9 cellular contexts compared by ENCODE assay signal in genomic region chr17:67390006-67390645, GRCh38. TPM values are rescaled to one million over a fixed set of nuclear protein-coding genes. Genes with fewer than 3 reads are reported as not detected.
A peak's percentile ranks its signal among the peaks of the same experiment; 100 is the strongest.
DNase-seq lines count a peak whose midpoint lies in the region; ATAC-seq, FAIRE-seq and TF ChIP-seq lines count a peak whose summit lies in the region.
"Had no signal": no experiment of that assay in that cellular context is flagged by ENCODE, and none has a peak within 500 bp of the region (broad histone marks: within the 10 kb centered on the region; RNA-seq: fewer than 3 reads in every experiment).

No MANE protein-coding gene starts in this region.

- peaks cover 0 to 47% (median 13%) of the 10 kb centered on the region in 12 donors for H3K4me1 ChIP-seq in heart left ventricle
- peaks cover 6 to 17% of the 10 kb centered on the region in 2 donors for H3K4me1 ChIP-seq in kidney (ENCODE audit: control insufficient read depth in 1 of 2, insufficient read depth in 1 of 2, low read depth in 1 of 2, low read length in 2 of 2)
- peaks cover 9 to 17% (median 14%) of the 10 kb centered on the region in 4 donors for H3K4me1 ChIP-seq in upper lobe of left lung

- no peak for TF ChIP-seq POLR2A in heart left ventricle (IDR thresholded peaks at IDR 0.05)
- no peak for TF ChIP-seq POLR2A in upper lobe of left lung (IDR thresholded peaks at IDR 0.05)

- no peak overlapping the region for H3K4me3 Mint-ChIP-seq in activated CD4-positive, alpha-beta memory T cell treated with anti-CD3 and anti-CD28 coated beads, Interleukin-2, amount 10 ng/mL, durations not matched to agents 7 days and 5 days
- H3K4me3 Mint-ChIP-seq: dendritic cell treated with granulocyte-macrophage colony-stimulating factor and Interleukin-4, amounts not matched to agents 40 ng/mL and 50 ng/mL, for 4 days had no signal

- peak in 1 of 4 donors; percentile 4 for ATAC-seq in heart left ventricle
- no peak for ATAC-seq in Right ventricle myocardium inferior
- ATAC-seq in upper lobe of left lung (ENCODE audit: low FRiP score in 2 of 2): no peak
- no peak for ATAC-seq in HG03469 (IDR thresholded peaks at IDR 0.05; ENCODE audit: unreplicated experiment)
- no peak for ATAC-seq in GM19467 (IDR thresholded peaks at IDR 0.05; ENCODE audit: unreplicated experiment)
- ATAC-seq in GM21786 (IDR thresholded peaks at IDR 0.05; ENCODE audit: unreplicated experiment): no peak

- H3K4me3 ChIP-seq in heart left ventricle (no peak overlapping the region), kidney (ENCODE audit: low read length in 2 of 2) (peak overlapping the region in 1 of 2 donors; percentile 27), upper lobe of left lung (no peak overlapping the region)

- H3K27me3 Mint-ChIP-seq in activated CD4-positive, alpha-beta memory T cell treated with anti-CD3 and anti-CD28 coated beads, Interleukin-2, amount 10 ng/mL, durations not matched to agents 7 days and 5 days: no peaks in the 10 kb centered on the region
- H3K27me3 Mint-ChIP-seq: dendritic cell treated with granulocyte-macrophage colony-stimulating factor and Interleukin-4, amounts not matched to agents 40 ng/mL and 50 ng/mL, for 4 days had no signal

- 69 to 84% (median 80%) methylated on average over 6 of the region's 6 CpGs for WGBS in heart left ventricle, 4 donors
- 79 to 81% methylated on average over 5 to 6 of the region's 6 CpGs for WGBS in upper lobe of left lung, 2 donors

- H3K27me3 ChIP-seq in heart left ventricle: no peaks in the 10 kb centered on the region
- no peaks in the 10 kb centered on the region for H3K27me3 ChIP-seq in upper lobe of left lung

- H3K9me3 Mint-ChIP-seq in activated CD4-positive, alpha-beta memory T cell treated with anti-CD3 and anti-CD28 coated beads, Interleukin-2, amount 10 ng/mL, durations not matched to agents 7 days and 5 days: no peaks in the 10 kb centered on the region
- H3K9me3 Mint-ChIP-seq: dendritic cell treated with granulocyte-macrophage colony-stimulating factor and Interleukin-4, amounts not matched to agents 40 ng/mL and 50 ng/mL, for 4 days had no signal

- TF ChIP-seq EP300 in upper lobe of left lung (IDR thresholded peaks at IDR 0.05): no peak

- no peak for FAIRE-seq in kidney (lab: Jason Lieb, UNC)

- H3K27ac Mint-ChIP-seq in activated CD4-positive, alpha-beta memory T cell treated with anti-CD3 and anti-CD28 coated beads, Interleukin-2, amount 10 ng/mL, durations not matched to agents 7 days and 5 days: peak overlapping the region; percentile 44
- H3K27ac Mint-ChIP-seq: dendritic cell treated with granulocyte-macrophage colony-stimulating factor and Interleukin-4, amounts not matched to agents 40 ng/mL and 50 ng/mL, for 4 days had no signal

- peak overlapping the region in 11 of 12 donors; percentile 8 to 81 (median 33) for H3K27ac ChIP-seq in heart left ventricle
- peak overlapping the region; percentile 18 to 65 for H3K27ac ChIP-seq in kidney (ENCODE audit: low read depth in 2 of 2, low read length in 2 of 2)
- H3K27ac ChIP-seq in upper lobe of left lung: peak overlapping the region; percentile 7 to 48 (median 38)

- H3K36me3 Mint-ChIP-seq in activated CD4-positive, alpha-beta memory T cell treated with anti-CD3 and anti-CD28 coated beads, Interleukin-2, amount 10 ng/mL, durations not matched to agents 7 days and 5 days (ENCODE audit: low read depth): peaks cover 3% of the 10 kb centered on the region

- H3K4me1 Mint-ChIP-seq in activated CD4-positive, alpha-beta memory T cell treated with anti-CD3 and anti-CD28 coated beads, Interleukin-2, amount 10 ng/mL, durations not matched to agents 7 days and 5 days: peaks cover 45% of the 10 kb centered on the region

- no peak for DNase-seq in heart left ventricle
- DNase-seq in Right ventricle myocardium inferior (ENCODE audit: missing footprints): no peak
- DNase-seq in activated CD4-positive, alpha-beta memory T cell treated with anti-CD3 and anti-CD28 coated beads, Interleukin-2, amount 10 ng/mL, durations not matched to agents 7 days and 5 days: no peak
- no peak for DNase-seq in kidney
- no peak for DNase-seq in upper lobe of left lung

- POLR2A ChIA-PET in activated CD4-positive, alpha-beta memory T cell treated with anti-CD3 and anti-CD28 coated beads, Interleukin-2, amount 10 ng/mL, durations not matched to agents 7 days and 5 days (lab: Charles Lee): interaction anchor here (0.6 to 3.2 kb wide), 15 partner anchors 12 to 309 kb away, joined by 3 to 29 read pairs (median 5); partner anchors contain the start of genes PITPNC1 and PSMD12

- no peak for TF ChIP-seq CTCF in heart left ventricle (IDR thresholded peaks at IDR 0.05)
- TF ChIP-seq CTCF in kidney (IDR thresholded peaks at IDR 0.05; ENCODE audit: borderline replicate concordance, extremely low read depth, insufficient read depth): no peak
- TF ChIP-seq CTCF in upper lobe of left lung (IDR thresholded peaks at IDR 0.05): no peak

- CTCF ChIA-PET in activated CD4-positive, alpha-beta memory T cell treated with anti-CD3 and anti-CD28 coated beads, Interleukin-2, amount 10 ng/mL, durations not matched to agents 7 days and 5 days (lab: Charles Lee): interaction anchor here (1.0 to 7.3 kb wide), 7 partner anchors 13 to 239 kb away, joined by 3 to 140 read pairs (median 4); partner anchors contain the start of gene PITPNC1

- H3K9ac ChIP-seq in kidney (ENCODE audit: low read length in 2 of 2): peak overlapping the region in 1 of 2 donors; percentile 67

- H3K9me3 ChIP-seq in heart left ventricle: no peaks in the 10 kb centered on the region
- no peaks in the 10 kb centered on the region for H3K9me3 ChIP-seq in kidney (ENCODE audit: control insufficient read depth in 1 of 2, low read length in 2 of 2)
- H3K9me3 ChIP-seq in upper lobe of left lung: no peaks in the 10 kb centered on the region

- H3K36me3 ChIP-seq in heart left ventricle (no peaks in the 10 kb centered on the region), kidney (ENCODE audit: control insufficient read depth in 1 of 2, insufficient read depth in 2 of 2, low read length in 2 of 2) (no peaks in the 10 kb centered on the region), upper lobe of left lung (no peaks in the 10 kb centered on the region)

- intact Hi-C loops in heart left ventricle (cut with DNase I) (no loop called here), Right ventricle myocardium inferior (cut with DNase I) (no loop called here), kidney (cut with DNase I) (no loop called here)

RNA-seq across cellular contexts. Expression of gene PITPNC1, which starts 13.0 kb away (rescaled TPM):
- total RNA-seq in heart left ventricle (10 to 100 TPM in 6 of 9 donors, 1 to 10 TPM in 3; 8.4 to 20.8 (median 11.3) TPM), Right ventricle myocardium inferior (13.8 TPM), kidney (41.3 TPM), upper lobe of left lung (10 to 100 TPM in 4 of 6 donors, 1 to 10 TPM in 2; 8.5 to 23.3 (median 13.7) TPM)
- polyA plus RNA-seq in heart left ventricle (10 to 100 TPM in 1 of 2 donors, 1 to 10 TPM in 1; 7.0 to 15.8 TPM), kidney (ENCODE audit: insufficient read depth, low read depth, low replicate concordance) (14.2 TPM)
- 10 to 100 TPM; 29.1 to 31.1 TPM for total RNA-seq in activated CD4-positive, alpha-beta memory T cell treated with anti-CD3 and anti-CD28 coated beads, Interleukin-2, amount 10 ng/mL, durations not matched to agents 7 days and 5 days

RNA-seq across cellular contexts. Expression of gene PSMD12, which starts 23.7 kb away (rescaled TPM):
- total RNA-seq in heart left ventricle: 10 to 100 TPM; 18.2 to 57.2 (median 46.5) TPM
- polyA plus RNA-seq in heart left ventricle: 10 to 100 TPM; 25.8 to 57.5 TPM
- 45.5 TPM for total RNA-seq in Right ventricle myocardium inferior
- 10 to 100 TPM; 49.3 to 50.0 TPM for total RNA-seq in activated CD4-positive, alpha-beta memory T cell treated with anti-CD3 and anti-CD28 coated beads, Interleukin-2, amount 10 ng/mL, durations not matched to agents 7 days and 5 days
- 46.0 TPM for total RNA-seq in kidney
- 26.0 TPM for polyA plus RNA-seq in kidney (ENCODE audit: insufficient read depth, low read depth, low replicate concordance)
- total RNA-seq in upper lobe of left lung: 10 to 100 TPM; 11.9 to 36.9 (median 29.8) TPM
